In the genomic region with DNA sequence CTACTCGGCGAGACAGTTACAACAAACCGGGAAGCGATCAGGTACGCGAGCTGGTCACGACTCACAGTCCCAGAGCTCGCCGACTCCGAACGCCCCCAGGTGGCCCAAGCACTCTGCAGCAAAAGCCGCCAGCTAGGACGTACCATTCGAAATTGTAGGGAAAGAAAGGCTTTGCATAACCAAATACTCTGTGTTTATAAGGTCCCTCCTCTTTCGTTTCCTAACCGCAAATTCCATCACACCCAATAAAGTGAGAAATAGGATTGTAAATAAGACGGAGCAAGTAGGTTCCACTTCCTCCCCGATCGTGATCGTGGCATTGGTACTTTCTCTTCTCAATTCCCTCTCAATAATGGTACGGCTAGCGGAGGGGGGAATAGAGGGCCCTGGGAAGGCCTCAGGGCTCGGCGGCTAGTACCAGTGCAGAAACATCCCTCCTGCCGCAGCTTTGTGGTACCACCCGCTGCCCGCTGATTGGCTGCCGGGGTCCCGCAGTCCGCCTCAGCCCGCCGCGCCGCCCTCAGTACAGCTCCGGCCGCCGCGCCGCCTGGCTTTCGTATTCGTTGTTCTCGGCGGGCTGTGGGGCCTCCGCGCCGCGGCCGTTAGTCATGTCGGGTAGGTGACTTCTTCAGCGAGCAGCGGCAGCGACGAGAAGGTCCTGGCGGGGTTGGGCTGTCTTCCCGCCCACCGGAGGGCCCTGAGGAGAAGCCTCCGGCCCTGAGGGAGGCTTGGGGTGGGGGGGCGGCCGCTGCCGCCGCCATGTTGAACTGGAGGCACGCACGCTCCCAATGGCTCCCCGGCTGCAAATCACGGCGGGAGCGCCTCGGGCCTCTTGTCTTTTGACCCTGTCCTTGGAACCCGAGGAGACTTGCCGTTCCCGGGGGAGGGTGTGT, we compare ENCODE assay signal across 8 cellular contexts. TPM values are rescaled to one million over a fixed set of nuclear protein-coding genes. Genes with fewer than 3 reads are reported as not detected.
DNase-seq lines count a peak whose midpoint lies in the region; ATAC-seq and TF ChIP-seq lines count a peak whose summit lies in the region.

A gene (plus strand): TSS at position 523 of the 893 bp plus-strand sequence. CDS start 86 bp downstream, at position 609.

- peak; percentile 90 for ATAC-seq in GM21576 (IDR thresholded peaks at IDR 0.05; ENCODE audit: unreplicated experiment)

- peak; percentile 100 for DNase-seq in DMS153 treated with DMSO at 0.1 percent for 48 hours (lab: John Stamatoyannopoulos, UW; ENCODE audit: unreplicated experiment)
- DNase-seq in OCI-M2 (lab: John Stamatoyannopoulos, UW; ENCODE audit: unreplicated experiment), result peak; percentile 52
- DNase-seq in activated T-cell treated with anti-CD3 and anti-CD28 coated beads for 48 hours (ENCODE audit: low read depth), result peak; percentile 95
- peak; percentile 90 for DNase-seq in epithelial cell of proximal tubule (ENCODE audit: low read depth)
- peak; percentile 95 for DNase-seq in stimulated activated CD8-positive, alpha-beta memory T cell treated with anti-CD3 and anti-CD28 coated beads, Interleukin-4, amount 100 ng/mL, for 48 hours

- H3K27me3 ChIP-seq in mucosa of rectum (ENCODE audit: control insufficient read depth in 2 of 2, insufficient read depth in 2 of 2, low read length in 2 of 2), result no peaks in the 10 kb centered on the region

- peaks cover 16 to 17% of the 10 kb centered on the region in 2 donors for H3K4me1 ChIP-seq in mucosa of rectum (ENCODE audit: control insufficient read depth in 2 of 2, insufficient read depth in 2 of 2, low read length in 2 of 2)

- peak within 1 kb of the TSS; percentile 88 to 96 for H3K9ac ChIP-seq in mucosa of rectum (ENCODE audit: low read depth in 1 of 2, low read length in 2 of 2)

- no peaks in the 10 kb centered on the region for H3K9me3 ChIP-seq in mucosa of rectum (ENCODE audit: control insufficient read depth in 2 of 2, low read length in 2 of 2)

- H3K27ac ChIP-seq in mucosa of rectum (ENCODE audit: low read depth in 2 of 2, low read length in 2 of 2), result peak within 1 kb of the TSS; percentile 94 to 96

- H3K4me3 ChIP-seq in epithelial cell of proximal tubule (ENCODE audit: low read depth, low read length) (peak within 1 kb of the TSS; percentile 85), mucosa of rectum (ENCODE audit: low read length in 2 of 2) (peak within 1 kb of the TSS; percentile 91 to 98)

- peak; percentile 79 for TF ChIP-seq CTCF in epithelial cell of proximal tubule (conservative IDR thresholded peaks at IDR 0.05; ENCODE audit: low read depth, low read length)

- TF ChIP-seq RAD21 in Ishikawa (IDR thresholded peaks at IDR 0.05; ENCODE audit: low read depth), result peak; percentile 43; the same call in 1 of the 2 replicates

- H3K36me3 ChIP-seq in mucosa of rectum (ENCODE audit: control insufficient read depth in 2 of 2, insufficient read depth in 2 of 2, low read length in 2 of 2), result no peaks in the 10 kb centered on the region

- peak; percentile 62 for TF ChIP-seq EP300 in Ishikawa (IDR thresholded peaks at IDR 0.05; ENCODE audit: borderline replicate concordance)

TF ChIP-seq in Ishikawa, 13 proteins besides CTCF, POLR2A, EP300 and RAD21:
- TF ChIP-seq TCF12 (IDR thresholded peaks at IDR 0.05; ENCODE audit: low read depth) (no peak; the same call in none of the 2 replicates), CEBPB (IDR thresholded peaks at IDR 0.05) (no peak), ZBTB7A (IDR thresholded peaks at IDR 0.05; ENCODE audit: low read depth) (no peak), TEAD4 (IDR thresholded peaks at IDR 0.05) (peak; percentile 9; the same call in 1 of the 2 replicates), NFIC (IDR thresholded peaks at IDR 0.05) (0 out of 2 replicates have a peak, but pooled peaks have one; percentile 0), EGR1 (IDR thresholded peaks at IDR 0.05) (no peak), CREB1 (IDR thresholded peaks at IDR 0.05; ENCODE audit: low read depth) (0 out of 2 replicates have a peak, but pooled peaks have one; percentile 31), TAF1 (IDR thresholded peaks at IDR 0.05; ENCODE audit: low read depth) (peak; percentile 98), YY1 (IDR thresholded peaks at IDR 0.05; ENCODE audit: low read depth) (peak; percentile 89), FOXM1 (IDR thresholded peaks at IDR 0.05; ENCODE audit: borderline replicate concordance, low read depth) (no peak)
- TF ChIP-seq, protein P1, sequence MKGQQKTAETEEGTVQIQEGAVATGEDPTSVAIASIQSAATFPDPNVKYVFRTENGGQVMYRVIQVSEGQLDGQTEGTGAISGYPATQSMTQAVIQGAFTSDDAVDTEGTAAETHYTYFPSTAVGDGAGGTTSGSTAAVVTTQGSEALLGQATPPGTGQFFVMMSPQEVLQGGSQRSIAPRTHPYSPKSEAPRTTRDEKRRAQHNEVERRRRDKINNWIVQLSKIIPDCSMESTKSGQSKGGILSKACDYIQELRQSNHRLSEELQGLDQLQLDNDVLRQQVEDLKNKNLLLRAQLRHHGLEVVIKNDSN (IDR thresholded peaks at IDR 0.05), result no peak
- TF ChIP-seq, protein P2, sequence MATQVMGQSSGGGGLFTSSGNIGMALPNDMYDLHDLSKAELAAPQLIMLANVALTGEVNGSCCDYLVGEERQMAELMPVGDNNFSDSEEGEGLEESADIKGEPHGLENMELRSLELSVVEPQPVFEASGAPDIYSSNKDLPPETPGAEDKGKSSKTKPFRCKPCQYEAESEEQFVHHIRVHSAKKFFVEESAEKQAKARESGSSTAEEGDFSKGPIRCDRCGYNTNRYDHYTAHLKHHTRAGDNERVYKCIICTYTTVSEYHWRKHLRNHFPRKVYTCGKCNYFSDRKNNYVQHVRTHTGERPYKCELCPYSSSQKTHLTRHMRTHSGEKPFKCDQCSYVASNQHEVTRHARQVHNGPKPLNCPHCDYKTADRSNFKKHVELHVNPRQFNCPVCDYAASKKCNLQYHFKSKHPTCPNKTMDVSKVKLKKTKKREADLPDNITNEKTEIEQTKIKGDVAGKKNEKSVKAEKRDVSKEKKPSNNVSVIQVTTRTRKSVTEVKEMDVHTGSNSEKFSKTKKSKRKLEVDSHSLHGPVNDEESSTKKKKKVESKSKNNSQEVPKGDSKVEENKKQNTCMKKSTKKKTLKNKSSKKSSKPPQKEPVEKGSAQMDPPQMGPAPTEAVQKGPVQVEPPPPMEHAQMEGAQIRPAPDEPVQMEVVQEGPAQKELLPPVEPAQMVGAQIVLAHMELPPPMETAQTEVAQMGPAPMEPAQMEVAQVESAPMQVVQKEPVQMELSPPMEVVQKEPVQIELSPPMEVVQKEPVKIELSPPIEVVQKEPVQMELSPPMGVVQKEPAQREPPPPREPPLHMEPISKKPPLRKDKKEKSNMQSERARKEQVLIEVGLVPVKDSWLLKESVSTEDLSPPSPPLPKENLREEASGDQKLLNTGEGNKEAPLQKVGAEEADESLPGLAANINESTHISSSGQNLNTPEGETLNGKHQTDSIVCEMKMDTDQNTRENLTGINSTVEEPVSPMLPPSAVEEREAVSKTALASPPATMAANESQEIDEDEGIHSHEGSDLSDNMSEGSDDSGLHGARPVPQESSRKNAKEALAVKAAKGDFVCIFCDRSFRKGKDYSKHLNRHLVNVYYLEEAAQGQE (IDR thresholded peaks at IDR 0.05; ENCODE audit: low read depth), result no peak
- TF ChIP-seq, protein P3, sequence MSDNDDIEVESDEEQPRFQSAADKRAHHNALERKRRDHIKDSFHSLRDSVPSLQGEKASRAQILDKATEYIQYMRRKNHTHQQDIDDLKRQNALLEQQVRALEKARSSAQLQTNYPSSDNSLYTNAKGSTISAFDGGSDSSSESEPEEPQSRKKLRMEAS (IDR thresholded peaks at IDR 0.05), result peak; percentile 45

RNA-seq across cellular contexts. Expression of the gene that starts here (rescaled TPM):
- total RNA-seq in epithelial cell of proximal tubule, result 17.3 and 28.1 TPM in 2 replicates

Comparison
In these comparisons a context has a peak if more than half of its experiments do, and no peak if none do; other contexts are left out.
1. Peak in every context shown above with its lines: DNase-seq, ATAC-seq, H3K4me3 ChIP-seq and H3K27ac ChIP-seq.